In the genomic region with DNA sequence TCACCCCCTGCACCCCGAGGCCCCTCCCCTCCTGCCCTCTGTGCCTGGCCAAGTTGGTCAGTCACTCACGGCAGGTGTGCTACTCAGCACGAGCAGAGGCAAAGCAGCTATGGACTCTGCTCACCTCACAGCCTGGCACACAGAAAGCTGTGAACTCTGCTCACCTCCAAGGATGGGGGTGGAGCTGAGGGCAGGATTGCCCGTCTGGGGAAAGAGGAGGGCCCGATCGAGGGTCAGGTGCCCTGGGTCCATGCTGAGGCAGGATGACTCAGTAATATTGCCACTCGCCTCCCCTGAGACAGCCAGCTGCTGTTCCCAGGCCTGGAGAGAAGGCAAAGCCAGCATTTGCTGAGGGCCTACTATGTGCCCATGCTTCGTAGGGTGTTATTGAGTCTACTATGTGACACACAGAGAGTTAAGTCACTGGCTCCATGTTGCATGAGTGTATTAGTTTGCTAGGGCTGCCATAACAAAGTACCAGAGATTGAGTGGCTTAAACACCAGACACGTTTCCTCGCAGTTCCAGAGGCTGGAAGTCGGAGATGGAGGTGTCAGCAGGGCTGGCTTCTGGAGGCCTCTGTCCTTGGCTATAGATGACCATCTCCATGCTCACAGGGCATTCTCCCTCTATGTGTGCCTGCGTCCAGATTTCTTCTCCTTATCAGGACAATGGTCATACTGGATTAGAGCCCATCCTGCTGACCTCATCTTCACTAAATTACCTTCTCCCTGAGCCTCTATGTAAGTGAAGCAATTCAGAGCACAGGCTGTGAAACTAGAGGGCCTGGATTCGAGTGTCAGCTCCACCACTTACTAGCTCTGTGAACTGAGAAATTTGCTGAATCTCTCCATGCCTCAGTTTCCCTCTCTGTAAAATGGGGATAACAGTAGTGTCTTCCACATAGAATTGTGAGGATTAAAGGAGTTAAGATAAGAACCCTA, we compare ENCODE assay signal across 11 cellular contexts. TPM values are rescaled to one million over a fixed set of nuclear protein-coding genes. Genes with fewer than 3 reads are reported as not detected.
DNase-seq lines count a peak whose midpoint lies in the region; ATAC-seq and TF ChIP-seq lines count a peak whose summit lies in the region.
"Had no signal": no experiment of that assay in that cellular context is flagged by ENCODE, and none has a peak within 500 bp of the region (broad histone marks: within the 10 kb centered on the region; RNA-seq: fewer than 3 reads in every experiment).

No MANE protein-coding gene starts in this region.

- no peaks in the 10 kb centered on the region for H3K36me3 ChIP-seq in RWPE2 (ENCODE audit: low read depth)
- H3K36me3 ChIP-seq in skeletal muscle tissue (ENCODE audit: control insufficient read depth in 3 of 3, insufficient read depth in 3 of 3, low read length in 3 of 3) = no peaks in the 10 kb centered on the region

- H3K4me3 ChIP-seq in RWPE2 (ENCODE audit: severe bottlenecking) (no peak overlapping the region), fibroblast of pulmonary artery (replicated peaks; ENCODE audit: low read depth, low read length) (no peak overlapping the region), skeletal muscle tissue (ENCODE audit: low read length in 3 of 3) (no peak overlapping the region)

- H3K9ac ChIP-seq in skeletal muscle tissue (ENCODE audit: low read depth in 1 of 3, low read length in 3 of 3) = no peak overlapping the region

- H3K4me1 ChIP-seq in RWPE2 (ENCODE audit: insufficient read depth, poor library complexity, severe bottlenecking) = peaks cover 29% of the 10 kb centered on the region
- H3K4me1 ChIP-seq in skeletal muscle tissue (ENCODE audit: control insufficient read depth in 3 of 3, insufficient read depth in 3 of 3, low read length in 3 of 3) = peaks cover 52 to 58% (median 52%) of the 10 kb centered on the region in 3 donors

- ATAC-seq in RWPE2 (ENCODE audit: low read depth) (peak; percentile 26; the same call in 2 of the 3 replicates), HG02938 (IDR thresholded peaks at IDR 0.05; ENCODE audit: unreplicated experiment) (no peak), HG02642 (IDR thresholded peaks at IDR 0.05; ENCODE audit: poor library complexity, unreplicated experiment) (no peak)

- H3K27me3 ChIP-seq in RWPE2 (ENCODE audit: insufficient read depth, poor library complexity, severe bottlenecking) = no peaks in the 10 kb centered on the region
- H3K27me3 ChIP-seq in skeletal muscle tissue (ENCODE audit: control insufficient read depth in 3 of 3, insufficient read depth in 3 of 3, low read length in 3 of 3) = no peaks in the 10 kb centered on the region

- TF ChIP-seq CTCF in RWPE2 (IDR thresholded peaks at IDR 0.05; ENCODE audit: poor library complexity, severe bottlenecking) (no peak), fibroblast of pulmonary artery (IDR thresholded peaks at IDR 0.05; ENCODE audit: low read length, missing control alignments) (no peak)

- peak overlapping the region; percentile 43 for H3K27ac ChIP-seq in RWPE2 (ENCODE audit: poor library complexity, severe bottlenecking)
- H3K27ac ChIP-seq in skeletal muscle tissue (ENCODE audit: low read depth, low read length) = peak overlapping the region; percentile 29

- DNase-seq in ELF-1 (ENCODE audit: low read depth, low spot score) = peak; percentile 25
- DNase-seq in RWPE2 (ENCODE audit: low spot score) = no peak
- DNase-seq in fibroblast of pulmonary artery (ENCODE audit: low read depth) = peak; percentile 31
- DNase-seq in NCI-H2171 treated with DMSO at 0.1 percent for 48 hours (lab: John Stamatoyannopoulos, UW) = no peak
- no peak for DNase-seq in COLO668 (lab: John Stamatoyannopoulos, UW; ENCODE audit: unreplicated experiment)
- DNase-seq: amygdala; NCI-H524 treated with DMSO at 0.1 percent for 48 hours; stimulated activated naive CD4-positive, alpha-beta T cell treated with Interleukin-2 at 50 U/mL for 16 hours had no signal

- no peaks in the 10 kb centered on the region for H3K9me3 ChIP-seq in RWPE2 (ENCODE audit: severe bottlenecking)
- H3K9me3 ChIP-seq in skeletal muscle tissue (ENCODE audit: control insufficient read depth in 3 of 3, low read length in 3 of 3) = no peaks in the 10 kb centered on the region

RNA-seq across cellular contexts. Expression of a gene that starts 13.2 kb away (rescaled TPM):
- 6.8 TPM for total RNA-seq in skeletal muscle tissue

Comparison
In these comparisons a context has a peak if more than half of its experiments do, and no peak if none do; other contexts are left out.
1. DNase-seq: peak in ELF-1 (single experiment) and fibroblast of pulmonary artery (single experiment); none in RWPE2 (single experiment), NCI-H2171 treated with DMSO at 0.1 percent for 48 hours (single experiment) and COLO668 (single experiment).